In genomic region chr18:45850021-45850420, GRCh38 we compare ENCODE assay signal across 10 cellular contexts. TPM values are rescaled to one million over a fixed set of nuclear protein-coding genes. Genes with fewer than 3 reads are reported as not detected.
DNase-seq lines count a peak whose midpoint lies in the region; FAIRE-seq and TF ChIP-seq lines count a peak whose summit lies in the region.
"Had no signal": no experiment of that assay in that cellular context is flagged by ENCODE, and none has a peak within 500 bp of the region (broad histone marks: within the 10 kb centered on the region; RNA-seq: fewer than 3 reads in every experiment).

No MANE protein-coding gene starts in this region.

- WGBS in endodermal cell (ENCODE audit: insufficient coverage in 1 of 2, insufficient read length in 1 of 2), 2 experiments, result 89 to 91% methylated on average over 10 of the region's 10 CpGs
- 69 to 84% (median 75%) methylated on average over 10 of the region's 10 CpGs for WGBS in small intestine, 3 donors

- H3K4me1 Mint-ChIP-seq in endodermal cell, result peaks cover 11% of the 10 kb centered on the region
- H3K4me1 Mint-ChIP-seq in activated T-helper 1 cell treated with anti-CD3 and anti-CD28 coated beads, Interleukin-12 subunit alpha, Interleukin-12 subunit beta, Interleukin-2, Interleukin-4 antibody, amounts not matched to agents 30 ng/mL and 10 ng/mL and 1 ng/mL, durations not matched to agents 14 hours and 24 hours and 36 hours (ENCODE audit: low read depth), result no peaks in the 10 kb centered on the region

- peaks cover 37% of the 10 kb centered on the region for H3K36me3 Mint-ChIP-seq in endodermal cell (ENCODE audit: low read depth)
- H3K36me3 Mint-ChIP-seq in activated T-helper 1 cell treated with anti-CD3 and anti-CD28 coated beads, Interleukin-12 subunit alpha, Interleukin-12 subunit beta, Interleukin-2, Interleukin-4 antibody, amounts not matched to agents 30 ng/mL and 10 ng/mL and 1 ng/mL, durations not matched to agents 14 hours and 24 hours and 36 hours (ENCODE audit: low read depth), result peaks cover 18% of the 10 kb centered on the region

- intact Hi-C loops in posterior vena cava (cut with DNase I), result no loop called here
- intact Hi-C loops in activated T-helper 1 cell treated with anti-CD3 and anti-CD28 coated beads, Interleukin-12 subunit alpha, Interleukin-12 subunit beta, Interleukin-2, Interleukin-4 antibody, amounts not matched to agents 30 ng/mL and 10 ng/mL and 1 ng/mL, durations not matched to agents 14 hours and 24 hours and 36 hours (cut with micrococcal nuclease), result no loop called here

- H3K27ac ChIP-seq in endodermal cell (ENCODE audit: low read depth, low read length) (no peak overlapping the region), small intestine (ENCODE audit: low read depth in 1 of 2, low read length in 1 of 2) (no peak overlapping the region)

- no peak overlapping the region for H3K4me3 ChIP-seq in endodermal cell (ENCODE audit: low read length)
- no peak overlapping the region for H3K4me3 ChIP-seq in small intestine (ENCODE audit: low read depth in 1 of 2, low read length in 2 of 2)

- H3K4me1 ChIP-seq in endodermal cell (ENCODE audit: control insufficient read depth, insufficient read depth, low read length) (no peaks in the 10 kb centered on the region), small intestine (ENCODE audit: control insufficient read depth in 2 of 2, insufficient read depth in 1 of 2, low read depth in 1 of 2, low read length in 1 of 2) (peaks cover 0 to 2% of the 10 kb centered on the region in 2 donors)

- H3K27me3 ChIP-seq in endodermal cell (ENCODE audit: control insufficient read depth, insufficient read depth, low read length, poor library complexity, severe bottlenecking), result no peaks in the 10 kb centered on the region
- no peaks in the 10 kb centered on the region for H3K27me3 ChIP-seq in small intestine (ENCODE audit: control insufficient read depth in 2 of 2, insufficient read depth in 2 of 2, low read length in 2 of 2)

- DNase-seq in DMS53 (lab: John Stamatoyannopoulos, UW) (peak; percentile 52), DMS53 treated with DMSO at 0.1 percent for 48 hours (lab: John Stamatoyannopoulos, UW; ENCODE audit: unreplicated experiment) (no peak), Kasumi-1 (lab: John Stamatoyannopoulos, UW) (peak; percentile 8 to 9), endodermal cell (peak; percentile 81), small intestine (peak; percentile 23), posterior vena cava (ENCODE audit: low spot score) (no peak), DMS153 treated with DMSO at 0.1 percent for 48 hours (lab: John Stamatoyannopoulos, UW; ENCODE audit: unreplicated experiment) (no peak)
- no peak for DNase-seq in activated T-helper 1 cell treated with anti-CD3 and anti-CD28 coated beads, Interleukin-12 subunit alpha, Interleukin-12 subunit beta, Interleukin-2, Interleukin-4 antibody, amounts not matched to agents 30 ng/mL and 10 ng/mL and 1 ng/mL, durations not matched to agents 14 hours and 24 hours and 36 hours (ENCODE audit: low spot score)
- DNase-seq: effector CD4-positive, alpha-beta T cell; NCI-H345 had no signal

- no peak overlapping the region for H3K9ac ChIP-seq in endodermal cell (ENCODE audit: extremely low read depth, low read length, poor library complexity, severe bottlenecking)

- H3K27me3 Mint-ChIP-seq in endodermal cell (ENCODE audit: insufficient read depth), result no peaks in the 10 kb centered on the region
- no peaks in the 10 kb centered on the region for H3K27me3 Mint-ChIP-seq in activated T-helper 1 cell treated with anti-CD3 and anti-CD28 coated beads, Interleukin-12 subunit alpha, Interleukin-12 subunit beta, Interleukin-2, Interleukin-4 antibody, amounts not matched to agents 30 ng/mL and 10 ng/mL and 1 ng/mL, durations not matched to agents 14 hours and 24 hours and 36 hours (ENCODE audit: insufficient read depth)

- H3K9me3 Mint-ChIP-seq in endodermal cell, result no peaks in the 10 kb centered on the region
- no peaks in the 10 kb centered on the region for H3K9me3 Mint-ChIP-seq in activated T-helper 1 cell treated with anti-CD3 and anti-CD28 coated beads, Interleukin-12 subunit alpha, Interleukin-12 subunit beta, Interleukin-2, Interleukin-4 antibody, amounts not matched to agents 30 ng/mL and 10 ng/mL and 1 ng/mL, durations not matched to agents 14 hours and 24 hours and 36 hours

- H3K9me3 ChIP-seq in endodermal cell (ENCODE audit: control insufficient read depth, low read length) (no peaks in the 10 kb centered on the region), small intestine (ENCODE audit: control insufficient read depth, low read depth) (no peaks in the 10 kb centered on the region)

- H3K36me3 ChIP-seq in endodermal cell (ENCODE audit: control insufficient read depth, insufficient read depth, low read length) (peaks cover 29% of the 10 kb centered on the region), small intestine (ENCODE audit: control insufficient read depth in 2 of 2, insufficient read depth in 2 of 2, low read length in 2 of 2) (peaks cover 5 to 8% of the 10 kb centered on the region in 2 donors)

- no peak for FAIRE-seq in small intestine (lab: Jason Lieb, UNC)

- peak; percentile 74 for TF ChIP-seq CTCF in endodermal cell (conservative IDR thresholded peaks at IDR 0.05)

- no peak overlapping the region for H3K27ac Mint-ChIP-seq in endodermal cell
- H3K27ac Mint-ChIP-seq in activated T-helper 1 cell treated with anti-CD3 and anti-CD28 coated beads, Interleukin-12 subunit alpha, Interleukin-12 subunit beta, Interleukin-2, Interleukin-4 antibody, amounts not matched to agents 30 ng/mL and 10 ng/mL and 1 ng/mL, durations not matched to agents 14 hours and 24 hours and 36 hours, result no peak overlapping the region

- no peak overlapping the region for H3K4me3 Mint-ChIP-seq in endodermal cell
- H3K4me3 Mint-ChIP-seq in activated T-helper 1 cell treated with anti-CD3 and anti-CD28 coated beads, Interleukin-12 subunit alpha, Interleukin-12 subunit beta, Interleukin-2, Interleukin-4 antibody, amounts not matched to agents 30 ng/mL and 10 ng/mL and 1 ng/mL, durations not matched to agents 14 hours and 24 hours and 36 hours, result no peak overlapping the region

RNA-seq across cellular contexts. Expression of gene SIGLEC15, which starts 24.5 kb away (rescaled TPM):
- total RNA-seq in endodermal cell, result not detected
- not detected for polyA plus RNA-seq in endodermal cell (2013, experiment 1 of 2)
- not detected for polyA plus RNA-seq in endodermal cell (2013, experiment 2 of 2)
- 1 to 10 TPM; 1.4 to 8.6 (median 2.2) TPM for polyA plus RNA-seq in small intestine
- under 1 TPM; 0.46 to 0.90 TPM for total RNA-seq in posterior vena cava
- total RNA-seq in activated T-helper 1 cell treated with anti-CD3 and anti-CD28 coated beads, Interleukin-12 subunit alpha, Interleukin-12 subunit beta, Interleukin-2, Interleukin-4 antibody, amounts not matched to agents 30 ng/mL and 10 ng/mL and 1 ng/mL, durations not matched to agents 14 hours and 24 hours and 36 hours, result not detected in 2 replicates

Comparison
In these comparisons a context has a peak if more than half of its experiments do, and no peak if none do; other contexts are left out.
1. DNase-seq: peak in DMS53 (single experiment), Kasumi-1 (2 of 2), endodermal cell (single experiment) and small intestine (single experiment); none in DMS53 treated with DMSO at 0.1 percent for 48 hours (single experiment), posterior vena cava (single experiment), DMS153 treated with DMSO at 0.1 percent for 48 hours (single experiment) and activated T-helper 1 cell treated with anti-CD3 and anti-CD28 coated beads, Interleukin-12 subunit alpha, Interleukin-12 subunit beta, Interleukin-2, Interleukin-4 antibody, amounts not matched to agents 30 ng/mL and 10 ng/mL and 1 ng/mL, durations not matched to agents 14 hours and 24 hours and 36 hours (single experiment).